19 cellular contexts compared by ENCODE assay signal in the genomic region with DNA sequence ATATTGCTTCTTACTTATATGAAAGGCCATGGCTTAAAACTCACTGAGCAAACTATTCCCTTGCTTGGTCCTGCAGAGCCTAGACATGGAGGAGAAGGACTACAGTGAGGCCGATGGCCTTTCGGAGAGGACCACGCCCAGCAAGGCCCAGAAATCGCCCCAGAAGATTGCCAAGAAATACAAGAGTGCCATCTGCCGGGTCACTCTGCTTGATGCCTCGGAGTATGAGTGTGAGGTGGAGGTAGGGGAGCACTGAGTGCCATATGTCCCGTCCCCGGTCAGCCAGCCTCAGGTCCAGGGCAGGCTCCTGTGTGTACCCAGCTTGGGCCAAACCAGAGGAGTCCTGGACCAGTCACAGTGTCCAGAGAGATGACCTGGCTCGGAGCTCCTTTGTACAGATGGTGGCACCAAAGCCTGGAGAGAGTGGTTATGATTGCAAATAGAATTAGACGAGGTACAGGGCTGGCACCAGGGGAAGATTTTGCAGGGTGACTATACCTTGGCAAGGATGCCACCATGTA. TPM values are rescaled to one million over a fixed set of nuclear protein-coding genes. Genes with fewer than 3 reads are reported as not detected.
A peak's percentile ranks its signal among the peaks of the same experiment; 100 is the strongest.
DNase-seq lines count a peak whose midpoint lies in the region; ATAC-seq, FAIRE-seq and TF ChIP-seq lines count a peak whose summit lies in the region.
"Had no signal": no experiment of that assay in that cellular context is flagged by ENCODE, and none has a peak within 500 bp of the region (broad histone marks: within the 10 kb centered on the region; RNA-seq: fewer than 3 reads in every experiment).

No MANE protein-coding gene starts in this region.

- 83% methylated on average over 10 of the region's 10 CpGs for WGBS in A549 (ENCODE audit: missing lambda C conversion rate)
- WGBS in H1 (ENCODE audit: extremely low coverage in 1 of 2, insufficient coverage in 1 of 2, insufficient read length in 1 of 2, insufficient replicate concordance in 2 of 2, low coverage in 1 of 2, low lambda C conversion rate in 2 of 2, missing lambda C conversion rate in 1 of 2), 2 experiments, result 86% methylated on average over 10 of the region's 10 CpGs; no CpG with 5 or more reads in 1 of the 2 experiments

- H2BK5ac ChIP-seq in H1 (ENCODE audit: low read depth, low read length), result no peak overlapping the region

- no peak for TF ChIP-seq POLR2A in A549 (IDR thresholded peaks at IDR 0.05; ENCODE audit: low read length)
- no peak for TF ChIP-seq POLR2A in H1 (IDR thresholded peaks at IDR 0.05; ENCODE audit: control extremely low read depth in 1 of 2, low read depth in 2 of 2, low read length in 2 of 2)

- no peaks in the 10 kb centered on the region for H3K23me2 ChIP-seq in H1 (ENCODE audit: low read depth, low read length)

- H3K4ac ChIP-seq in H1 (replicated peaks; ENCODE audit: insufficient read length, low read depth, low read length), result no peak overlapping the region

- no peak overlapping the region for H3K4me3 ChIP-seq in A549
- H3K4me3 ChIP-seq in Karpas-422 (ENCODE audit: low read length), result no peak overlapping the region
- H3K4me3 ChIP-seq in H1 (ENCODE audit: extremely low read depth in 1 of 4, insufficient read depth in 2 of 4, low read depth in 3 of 4, low read length in 4 of 4), result no peak overlapping the region
- H3K4me3 ChIP-seq: HAP-1 had no signal

- peaks cover 2% of the 10 kb centered on the region; the same call in 1 of the 2 replicates for H3K79me1 ChIP-seq in H1 (ENCODE audit: low read depth, low read length)

- peak; percentile 31 to 49; a peak in 3 of 6 replicates for ATAC-seq in A549
- ATAC-seq in HG03521 (IDR thresholded peaks at IDR 0.05; ENCODE audit: unreplicated experiment), result no peak
- ATAC-seq in HG02571 (IDR thresholded peaks at IDR 0.05; ENCODE audit: unreplicated experiment), result no peak
- ATAC-seq in GM21423 (IDR thresholded peaks at IDR 0.05; ENCODE audit: unreplicated experiment), result no peak

- FAIRE-seq in A549 (lab: Jason Lieb, UNC) (no peak), H1 (lab: Jason Lieb, UNC) (no peak)
- FAIRE-seq: A204.1, RCC 7860 had no signal

- no peak overlapping the region for H2BK15ac ChIP-seq in H1 (ENCODE audit: low read length)

- no peak overlapping the region for H2AK5ac ChIP-seq in H1 (ENCODE audit: low read depth, low read length)

- H4K91ac ChIP-seq in H1 (replicated peaks; ENCODE audit: insufficient read length, low read length), result no peak overlapping the region

- no peak overlapping the region for H2BK20ac ChIP-seq in H1 (ENCODE audit: low read length)

- H3K4me2 ChIP-seq in A549 (no peak overlapping the region), Karpas-422 (ENCODE audit: low read depth, low read length, poor library complexity, severe bottlenecking) (no peak overlapping the region), H1 (ENCODE audit: insufficient read depth in 1 of 2, low read depth in 2 of 2, low read length in 2 of 2) (no peak overlapping the region)

- no peak overlapping the region for H3K27ac ChIP-seq in A549
- no peak overlapping the region for H3K27ac ChIP-seq in Karpas-422 (ENCODE audit: low read length)
- no peak overlapping the region for H3K27ac ChIP-seq in H1 (ENCODE audit: low read depth, low read length)

- H3K9me2 ChIP-seq in Karpas-422 (replicated peaks; ENCODE audit: insufficient read depth, low read length), result no peaks in the 10 kb centered on the region

- no peaks in the 10 kb centered on the region for H4K20me1 ChIP-seq in Karpas-422 (ENCODE audit: insufficient read depth, low read depth, low read length)
- peaks cover 2 to 5% of the 10 kb centered on the region in 2 experiments for H4K20me1 ChIP-seq in H1 (replicated peaks in 1 of 2; ENCODE audit: control insufficient read depth in 1 of 2, insufficient read depth in 2 of 2, low read length in 2 of 2)

- TF ChIP-seq EP300 in A549 (IDR thresholded peaks at IDR 0.05) (no peak), H1 (IDR thresholded peaks at IDR 0.05; ENCODE audit: borderline replicate concordance in 1 of 2, low read depth in 2 of 2, low read length in 2 of 2) (no peak)

- TF ChIP-seq CTCF in A549 (IDR thresholded peaks at IDR 0.05) (no peak), H1 (IDR thresholded peaks at IDR 0.05; ENCODE audit: control extremely low read depth in 1 of 3, insufficient read depth in 1 of 3, low read depth in 1 of 3, low read length in 3 of 3) (no peak)

- TF ChIP-seq RAD21 in A549 (conservative IDR thresholded peaks at IDR 0.05 in 1 of 2, IDR thresholded peaks at IDR 0.05 in 1 of 2) (peak in 1 of 2 experiments; percentile 40; a peak in 2 of 5 replicates), H1 (IDR thresholded peaks at IDR 0.05 in 1 of 2, conservative IDR thresholded peaks at IDR 0.05 in 1 of 2; ENCODE audit: low read depth in 2 of 2, low read length in 2 of 2) (peak; percentile 15 to 20; a peak in 2 of 4 replicates)

- POLR2A ChIA-PET in A549 (lab: Yijun Ruan, JAX), result no interaction called here
- POLR2A ChIA-PET in H1 (lab: Charles Lee; ENCODE audit: partially characterized antibody), result no interaction called here

- H3K23ac ChIP-seq in H1 (ENCODE audit: insufficient read length), result no peak overlapping the region

- H3K36me3 ChIP-seq in Karpas-422 (ENCODE audit: insufficient read depth, low read length), result no peaks in the 10 kb centered on the region
- no peaks in the 10 kb centered on the region; a peak in 1 of 8 replicates for H3K36me3 ChIP-seq in H1 (ENCODE audit: control insufficient read depth in 2 of 4, insufficient read depth in 4 of 4, low read length in 3 of 4)
- H3K36me3 ChIP-seq: HAP-1 had no signal

- no peaks in the 10 kb centered on the region for H3K79me2 ChIP-seq in Karpas-422 (ENCODE audit: low read length)
- no peaks in the 10 kb centered on the region for H3K79me2 ChIP-seq in H1 (ENCODE audit: control insufficient read depth in 1 of 2, insufficient read depth in 2 of 2, low read length in 2 of 2)

- H3K9me3 ChIP-seq in A549, result no peaks in the 10 kb centered on the region
- H3K9me3 ChIP-seq in Karpas-422 (ENCODE audit: low read length), result no peaks in the 10 kb centered on the region
- H3K9me3 ChIP-seq in H1 (ENCODE audit: insufficient read depth in 2 of 2, low read depth in 1 of 2, low read length in 1 of 2), result no peaks in the 10 kb centered on the region
- H3K9me3 ChIP-seq: HAP-1 had no signal

- H3K56ac ChIP-seq in H1 (replicated peaks; ENCODE audit: insufficient read length, low read depth, low read length), result no peak overlapping the region

- DNase-seq in A549 (ENCODE audit: low read depth in 1 of 2, low spot score in 1 of 2) (no peak), Karpas-422 (peak; percentile 59), SK-MEL-5 (ENCODE audit: low read depth, low spot score) (peak; percentile 45), H1 (ENCODE audit: low read depth in 1 of 2, low spot score in 2 of 2) (no peak), AG08395 (ENCODE audit: low spot score) (no peak)
- DNase-seq: COR-L47, DMS79, GDM1, NCI-H146, NCI-H2081 treated with DMSO at 0.1 percent for 48 hours, NCI-H69, SHP77 had no signal

- no peak overlapping the region for H4K5ac ChIP-seq in H1 (ENCODE audit: insufficient read length, low read depth, low read length)

- no peak overlapping the region for H2BK120ac ChIP-seq in H1 (replicated peaks; ENCODE audit: low read depth, low read length)

- H2BK12ac ChIP-seq in H1 (ENCODE audit: low read depth, low read length), result no peak overlapping the region

- H3K14ac ChIP-seq in H1 (ENCODE audit: insufficient read length), result no peak overlapping the region

- in situ Hi-C loops in SK-MEL-5 (cut with HindIII; ENCODE audit: low pct_unique_long_range_greater_than_20kb, low sequenced_read_pairs), result no loop called here

- no peak overlapping the region for H2AFZ ChIP-seq in Karpas-422 (ENCODE audit: low read length)
- no peak overlapping the region for H2AFZ ChIP-seq in H1 (ENCODE audit: low read length)

- H3K27me3 ChIP-seq in Karpas-422 (ENCODE audit: low read length) (no peaks in the 10 kb centered on the region), H1 (replicated peaks in 1 of 4; ENCODE audit: control insufficient read depth in 3 of 4, extremely low read depth in 1 of 4, insufficient read depth in 3 of 4, low read length in 3 of 4) (no peaks in the 10 kb centered on the region; a peak in 1 of 7 replicates)

- CTCF ChIA-PET in A549 (lab: Yijun Ruan, JAX) (interaction anchor here (1.1 to 7.0 kb wide), 6 partner anchors 9 to 181 kb away, joined by 3 to 51 read pairs (median 8); no protein-coding TSS in a partner anchor), H1 (lab: Charles Lee; ENCODE audit: partially characterized antibody) (interaction anchor here (1.1 to 2.4 kb wide), 5 partner anchors 10 to 183 kb away, joined by 3 to 6 read pairs (median 3); no protein-coding TSS in a partner anchor)

- no peak overlapping the region for H3K9ac ChIP-seq in Karpas-422 (ENCODE audit: low read length)
- no peak overlapping the region for H3K9ac ChIP-seq in H1 (replicated peaks in 1 of 4; ENCODE audit: extremely low read depth in 1 of 4, low read depth in 3 of 4, low read length in 3 of 4)

- H4K8ac ChIP-seq in H1 (ENCODE audit: extremely low read depth, insufficient read depth, low read length), result no peak overlapping the region

- H3K18ac ChIP-seq in H1 (ENCODE audit: extremely low read depth, low read length), result no peak overlapping the region

- H3K4me1 ChIP-seq in A549 (peaks cover 5% of the 10 kb centered on the region; the same call in 2 of the 3 replicates), Karpas-422 (ENCODE audit: low read length) (no peaks in the 10 kb centered on the region), H1 (replicated peaks in 1 of 4; ENCODE audit: control insufficient read depth in 3 of 4, insufficient read depth in 4 of 4, low read length in 3 of 4) (peaks cover 0 to 9% (median 6%) of the 10 kb centered on the region in 4 experiments; a peak in 6 of 7 replicates)
- H3K4me1 ChIP-seq: HAP-1 had no signal

RNA-seq across cellular contexts. Expression of gene EPB41L1, which starts 21.0 kb away (rescaled TPM):
- 45.9 and 50.0 TPM in 2 replicates for polyA plus RNA-seq in A549 (2011; rRNA removed)
- polyA plus RNA-seq in A549 (2012; cell fraction: cytosol; rRNA removed), result 45.6 and 53.1 TPM in 2 replicates
- 55.6 and 60.8 TPM in 2 replicates for polyA plus RNA-seq in A549 (2012; cell fraction: nucleus; rRNA removed)
- polyA plus RNA-seq in A549 (2017; fragmentation: RNase III; extraction: RNeasy Plus Mini Kit Qiagen cat#74134 plus additional on column Dnase treatment), result 81.6 to 94.4 TPM (median 84.2 TPM) in 3 replicates
- polyA minus RNA-seq in A549 (2011; rRNA and poly(A)+ RNA removed), result 42.9 and 66.1 TPM in 2 replicates
- total RNA-seq in Karpas-422 (2014; rRNA removed; shearing (Covaris generic); ENCODE audit: low replicate concordance), result 5.9 and 10.6 TPM in 2 replicates
- total RNA-seq in SK-MEL-5 (2014; rRNA removed; shearing (Covaris generic)), result 6.0 and 9.8 TPM in 2 replicates
- polyA plus RNA-seq in SK-MEL-5 (2015; cell fraction: cytosol; rRNA removed), result 26.8 and 39.1 TPM in 2 replicates
- 7.1 and 7.6 TPM in 2 replicates for polyA plus RNA-seq in SK-MEL-5 (2015; cell fraction: nucleus; rRNA removed)
- total RNA-seq in H1 (2021; fragmentation: NEBNext Ultra II Directional; extraction: Animal tissue kit (Norgen Biotek cat#: 25700)), result 36.0 and 42.0 TPM in 2 replicates
- 14.8 and 23.1 TPM in 2 replicates for polyA plus RNA-seq in H1 (2011; rRNA removed)
- polyA plus RNA-seq in H1 (2011; cell fraction: cytosol; rRNA removed), result 12.6 TPM
- polyA plus RNA-seq in H1 (2011; cell fraction: nucleus; rRNA removed), result 51.3 TPM
- 23.1 to 30.3 TPM (median 25.6 TPM) in 4 replicates for polyA plus RNA-seq in H1 (2012, experiment 1 of 2)
- polyA plus RNA-seq in H1 (2012, experiment 2 of 2), result 12.7 TPM
- 29.1 TPM for polyA plus RNA-seq in H1 (2013, experiment 1 of 2)
- 28.9 TPM for polyA plus RNA-seq in H1 (2013, experiment 2 of 2)
- polyA minus RNA-seq in H1 (2011; rRNA and poly(A)+ RNA removed), result 19.7 and 25.0 TPM in 2 replicates
- polyA minus RNA-seq in H1 (2011; cell fraction: cytosol; rRNA and poly(A)+ RNA removed), result 20.4 TPM
- 31.3 TPM for polyA minus RNA-seq in H1 (2011; cell fraction: nucleus; rRNA and poly(A)+ RNA removed)
- polyA plus RNA-seq: CD14-positive monocyte had no signal

Comparison
In these comparisons a context has a peak if more than half of its experiments do, and no peak if none do; other contexts are left out.
1. ATAC-seq: peak in A549 (2 of 2); none in HG03521 (single experiment), HG02571 (single experiment) and GM21423 (single experiment).
2. DNase-seq: peak in Karpas-422 (single experiment) and SK-MEL-5 (single experiment); none in A549 (0 of 2), H1 (0 of 2) and AG08395 (single experiment).